17 cellular contexts compared by ENCODE assay signal in the genomic region with DNA sequence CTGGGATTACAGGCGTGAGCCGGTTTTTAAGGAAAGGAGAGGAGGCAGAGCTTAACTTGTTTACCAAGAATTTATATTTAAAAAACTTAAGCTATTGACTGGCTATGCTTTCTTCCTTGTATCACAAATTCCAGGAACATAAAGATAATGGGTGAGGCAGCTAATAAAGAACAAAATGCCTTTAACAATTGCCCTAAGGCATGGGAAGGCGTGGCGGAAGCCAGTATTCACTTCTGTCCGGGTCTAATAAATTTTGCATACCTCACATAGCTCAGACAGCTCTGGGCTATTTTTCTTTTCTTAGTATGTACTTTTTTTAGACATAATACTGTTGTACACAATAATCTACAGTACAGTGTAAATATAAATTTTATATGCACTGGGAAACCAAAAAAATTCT. TPM values are rescaled to one million over a fixed set of nuclear protein-coding genes. Genes with fewer than 3 reads are reported as not detected.
DNase-seq lines count a peak whose midpoint lies in the region; ATAC-seq and TF ChIP-seq lines count a peak whose summit lies in the region.
"Had no signal": no experiment of that assay in that cellular context is flagged by ENCODE, and none has a peak within 500 bp of the region (broad histone marks: within the 10 kb centered on the region; RNA-seq: fewer than 3 reads in every experiment).

No MANE protein-coding gene starts in this region.

- H3K4me1 Mint-ChIP-seq in activated naive CD8-positive, alpha-beta T cell (ENCODE audit: low read depth): peaks cover 23% of the 10 kb centered on the region
- peaks cover 5% of the 10 kb centered on the region for H3K4me1 Mint-ChIP-seq in activated naive CD8-positive, alpha-beta T cell treated with anti-CD3 and anti-CD28 coated beads for 36 hours
- peaks cover 13% of the 10 kb centered on the region for H3K4me1 Mint-ChIP-seq in mesothelial cell of epicardium
- peaks cover 6 to 17% of the 10 kb centered on the region in 2 donors for H3K4me1 Mint-ChIP-seq in stimulated activated naive B cell treated with anti-CD40 and anti-IgM and Interleukin-4, amounts not matched to agents 10 μg/mL and 1 μg/mL and 100 μg/mL, for 72 hours

- peaks cover 2% of the 10 kb centered on the region for H3K27me3 Mint-ChIP-seq in activated naive CD8-positive, alpha-beta T cell
- no peaks in the 10 kb centered on the region for H3K27me3 Mint-ChIP-seq in activated naive CD8-positive, alpha-beta T cell treated with anti-CD3 and anti-CD28 coated beads for 36 hours
- H3K27me3 Mint-ChIP-seq in mesothelial cell of epicardium (ENCODE audit: low read depth): peaks cover 8% of the 10 kb centered on the region
- H3K27me3 Mint-ChIP-seq in stimulated activated naive B cell treated with anti-CD40 and anti-IgM and Interleukin-4, amounts not matched to agents 10 μg/mL and 1 μg/mL and 100 μg/mL, for 72 hours: peaks cover 6 to 10% of the 10 kb centered on the region in 2 donors

- no peak for DNase-seq in activated naive CD8-positive, alpha-beta T cell treated with anti-CD3 and anti-CD28 coated beads for 36 hours
- DNase-seq in RWPE2 (ENCODE audit: low spot score) (no peak), mesothelial cell of epicardium (ENCODE audit: low spot score in 2 of 2, unreplicated experiment in 2 of 2) (no peak), DMS 273 (lab: John Stamatoyannopoulos, UW; ENCODE audit: unreplicated experiment) (no peak), coronary artery (ENCODE audit: low spot score) (no peak)
- no peak for DNase-seq in stimulated activated naive B cell treated with anti-CD40 and anti-IgM and Interleukin-4, amounts not matched to agents 10 μg/mL and 1 μg/mL and 100 μg/mL, for 72 hours
- DNase-seq in NK-92 treated with Interleukin-12 subunit alpha and Interleukin-12 subunit beta, amount 100 ng/mL, for 24 hours (lab: John Stamatoyannopoulos, UW): no peak
- DNase-seq: activated effector memory CD4-positive, alpha-beta T cell treated with Interleukin-2 at 50 U/mL for 16 hours; cortex of kidney; Kasumi-1; left colon; NCI-H1436; NCI-H774; Peyer's patch; stimulated activated CD4-positive, alpha-beta T cell treated with anti-CD3 and anti-CD28 coated beads, Interleukin-2, amount 100 ng/mL, for 48 hours; substantia nigra had no signal

- TF ChIP-seq CTCF in RWPE2 (IDR thresholded peaks at IDR 0.05; ENCODE audit: poor library complexity, severe bottlenecking) (no peak), mesothelial cell of epicardium (IDR thresholded peaks at IDR 0.05; ENCODE audit: unreplicated experiment) (no peak), coronary artery (IDR thresholded peaks at IDR 0.05) (no peak)

- H3K36me3 ChIP-seq in RWPE2 (ENCODE audit: low read depth): no peaks in the 10 kb centered on the region
- H3K36me3 ChIP-seq: Peyer's patch had no signal

- H3K4me3 ChIP-seq in RWPE2 (ENCODE audit: severe bottlenecking) (no peak overlapping the region), coronary artery (no peak overlapping the region)

- H3K9me3 Mint-ChIP-seq in activated naive CD8-positive, alpha-beta T cell (ENCODE audit: low read depth): no peaks in the 10 kb centered on the region
- no peaks in the 10 kb centered on the region for H3K9me3 Mint-ChIP-seq in activated naive CD8-positive, alpha-beta T cell treated with anti-CD3 and anti-CD28 coated beads for 36 hours
- no peaks in the 10 kb centered on the region for H3K9me3 Mint-ChIP-seq in mesothelial cell of epicardium
- H3K9me3 Mint-ChIP-seq in stimulated activated naive B cell treated with anti-CD40 and anti-IgM and Interleukin-4, amounts not matched to agents 10 μg/mL and 1 μg/mL and 100 μg/mL, for 72 hours: no peaks in the 10 kb centered on the region

- H3K4me1 ChIP-seq in RWPE2 (ENCODE audit: insufficient read depth, poor library complexity, severe bottlenecking): no peaks in the 10 kb centered on the region

- ATAC-seq in RWPE2 (ENCODE audit: low read depth): no peak
- no peak for ATAC-seq in stimulated activated naive B cell treated with anti-CD40 and anti-IgM and Interleukin-4, amounts not matched to agents 10 μg/mL and 1 μg/mL and 100 μg/mL, for 72 hours (replicated peaks)
- ATAC-seq: left colon had no signal

- no peaks in the 10 kb centered on the region for H3K9me3 ChIP-seq in RWPE2 (ENCODE audit: severe bottlenecking)
- H3K9me3 ChIP-seq: Peyer's patch had no signal

- H3K36me3 Mint-ChIP-seq in activated naive CD8-positive, alpha-beta T cell: no peaks in the 10 kb centered on the region
- H3K36me3 Mint-ChIP-seq in activated naive CD8-positive, alpha-beta T cell treated with anti-CD3 and anti-CD28 coated beads for 36 hours: peaks cover 15% of the 10 kb centered on the region
- H3K36me3 Mint-ChIP-seq in mesothelial cell of epicardium: peaks cover 2% of the 10 kb centered on the region
- peaks cover 0 to 9% of the 10 kb centered on the region in 2 donors for H3K36me3 Mint-ChIP-seq in stimulated activated naive B cell treated with anti-CD40 and anti-IgM and Interleukin-4, amounts not matched to agents 10 μg/mL and 1 μg/mL and 100 μg/mL, for 72 hours

- H3K27ac Mint-ChIP-seq in activated naive CD8-positive, alpha-beta T cell: peak overlapping the region; percentile 12
- no peak overlapping the region for H3K27ac Mint-ChIP-seq in activated naive CD8-positive, alpha-beta T cell treated with anti-CD3 and anti-CD28 coated beads for 36 hours
- no peak overlapping the region for H3K27ac Mint-ChIP-seq in mesothelial cell of epicardium
- no peak overlapping the region for H3K27ac Mint-ChIP-seq in stimulated activated naive B cell treated with anti-CD40 and anti-IgM and Interleukin-4, amounts not matched to agents 10 μg/mL and 1 μg/mL and 100 μg/mL, for 72 hours

- no peaks in the 10 kb centered on the region for H3K27me3 ChIP-seq in RWPE2 (ENCODE audit: insufficient read depth, poor library complexity, severe bottlenecking)
- H3K27me3 ChIP-seq: Peyer's patch had no signal

- peak overlapping the region; percentile 68 for H3K27ac ChIP-seq in RWPE2 (ENCODE audit: poor library complexity, severe bottlenecking)
- H3K27ac ChIP-seq in coronary artery: no peak overlapping the region

- peak overlapping the region; percentile 52 for H3K4me3 Mint-ChIP-seq in activated naive CD8-positive, alpha-beta T cell
- no peak overlapping the region for H3K4me3 Mint-ChIP-seq in activated naive CD8-positive, alpha-beta T cell treated with anti-CD3 and anti-CD28 coated beads for 36 hours
- peak overlapping the region; percentile 13 for H3K4me3 Mint-ChIP-seq in mesothelial cell of epicardium
- H3K4me3 Mint-ChIP-seq in stimulated activated naive B cell treated with anti-CD40 and anti-IgM and Interleukin-4, amounts not matched to agents 10 μg/mL and 1 μg/mL and 100 μg/mL, for 72 hours: no peak overlapping the region

RNA-seq across cellular contexts. Expression of gene LDAH, which starts 1.0 kb away (rescaled TPM):
- total RNA-seq in activated naive CD8-positive, alpha-beta T cell treated with anti-CD3 and anti-CD28 coated beads for 36 hours: 10 to 100 TPM; 24.7 to 27.3 TPM
- 22.6 to 28.9 TPM (median 27.4 TPM) in 3 replicates for total RNA-seq in mesothelial cell of epicardium

Comparison
In these comparisons a context has a peak if more than half of its experiments do, and no peak if none do; other contexts are left out.
1. H3K4me3 Mint-ChIP-seq: peak in activated naive CD8-positive, alpha-beta T cell (single experiment) and mesothelial cell of epicardium (single experiment); none in activated naive CD8-positive, alpha-beta T cell treated with anti-CD3 and anti-CD28 coated beads for 36 hours (single experiment) and stimulated activated naive B cell treated with anti-CD40 and anti-IgM and Interleukin-4, amounts not matched to agents 10 μg/mL and 1 μg/mL and 100 μg/mL, for 72 hours (0 of 2).